ENCODE assay signal across 35 cellular contexts in the genomic region with DNA sequence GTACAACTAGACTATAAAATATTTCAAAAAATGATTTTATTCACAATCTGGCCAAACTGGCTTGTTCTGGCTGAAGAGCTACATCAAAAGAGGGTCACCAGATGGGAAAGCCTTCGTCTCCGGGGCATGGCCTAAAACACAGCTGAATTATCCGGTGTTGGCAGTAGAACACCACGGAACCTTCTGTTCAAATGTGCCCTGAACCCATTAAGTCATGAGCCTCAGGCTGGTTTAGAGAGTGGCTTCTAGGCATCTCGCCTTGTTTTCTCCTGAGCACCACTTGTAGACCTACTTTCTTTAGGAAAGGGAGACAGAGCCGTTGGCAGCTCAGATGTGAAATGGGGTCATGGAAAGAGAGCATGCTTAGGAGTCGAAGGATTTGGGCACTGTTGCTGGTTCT.
"Had no signal": no experiment of that assay in that cellular context is flagged by ENCODE, and none has a peak within 500 bp of the region (broad histone marks: within the 10 kb centered on the region; RNA-seq: fewer than 3 reads in every experiment).

No MANE protein-coding gene starts in this region.

- H3K9me3 ChIP-seq: adrenal gland, body of pancreas, breast epithelium had no signal

- H3K27ac Mint-ChIP-seq: activated B cell treated with CpG ODN at 0.5 μM for 24 hours; activated CD4-positive, alpha-beta memory T cell treated with anti-CD3 and anti-CD28 coated beads for 36 hours; activated CD4-positive, alpha-beta T cell treated with anti-CD3 and anti-CD28 coated beads, Interleukin-2, amount 10 ng/mL, durations not matched to agents 24 days and 14 days; activated CD8-positive, alpha-beta T cell treated with anti-CD3 and anti-CD28 coated beads for 36 hours; activated naive CD4-positive, alpha-beta T cell treated with anti-CD3 and anti-CD28 coated beads for 36 hours; activated naive CD4-positive, alpha-beta T cell treated with anti-CD3 and anti-CD28 coated beads, Interleukin-2, amount 50 U/mL, for 72 hours; activated naive CD8-positive, alpha-beta T cell treated with anti-CD3 and anti-CD28 coated beads for 36 hours; activated T-cell treated with anti-CD3 and anti-CD28 coated beads, Interleukin-2, amount 50 U/mL, for 72 hours; activated T-helper 1 cell treated with anti-CD3 and anti-CD28 coated beads, Interleukin-12 subunit alpha, Interleukin-12 subunit beta, Interleukin-2, Interleukin-4 antibody, amounts not matched to agents 30 ng/mL and 10 ng/mL and 1 ng/mL, durations not matched to agents 14 hours and 24 hours and 36 hours; activated T-helper 17 cell treated with anti-CD3 and anti-CD28 coated beads, Interleukin-2, amount 50 U/mL, for 72 hours; T-helper 1 cell treated with Interleukin-12 subunit alpha and Interleukin-12 subunit beta and Interleukin-4 antibody, amounts not matched to agents 30 μg/mL and 1 μg/mL, for 36 hours; T-helper 2 cell treated with Interferon-gamma antibody and Interleukin-4, amounts not matched to agents 5 μg/mL and 100 μg/mL, for 36 hours had no signal

- H3K4me3 Mint-ChIP-seq: activated B cell treated with CpG ODN at 0.5 μM for 24 hours; activated CD4-positive, alpha-beta memory T cell treated with anti-CD3 and anti-CD28 coated beads for 36 hours; activated CD4-positive, alpha-beta T cell treated with anti-CD3 and anti-CD28 coated beads, Interleukin-2, amount 10 ng/mL, durations not matched to agents 24 days and 14 days; activated CD8-positive, alpha-beta T cell treated with anti-CD3 and anti-CD28 coated beads for 36 hours; activated naive CD4-positive, alpha-beta T cell treated with anti-CD3 and anti-CD28 coated beads for 36 hours; activated naive CD8-positive, alpha-beta T cell treated with anti-CD3 and anti-CD28 coated beads for 36 hours; activated T-cell treated with anti-CD3 and anti-CD28 coated beads, Interleukin-2, amount 50 U/mL, for 4 hours; activated T-cell treated with anti-CD3 and anti-CD28 coated beads, Interleukin-2, amount 50 U/mL, for 72 hours; activated T-helper 1 cell treated with anti-CD3 and anti-CD28 coated beads, Interleukin-12 subunit alpha, Interleukin-12 subunit beta, Interleukin-2, Interleukin-4 antibody, amounts not matched to agents 30 ng/mL and 10 ng/mL and 1 ng/mL, durations not matched to agents 14 hours and 24 hours and 36 hours; activated T-helper 17 cell treated with anti-CD3 and anti-CD28 coated beads, Interleukin-2, amount 50 U/mL, for 72 hours; T-helper 1 cell treated with Interleukin-12 subunit alpha and Interleukin-12 subunit beta and Interleukin-4 antibody, amounts not matched to agents 30 μg/mL and 1 μg/mL, for 36 hours; T-helper 2 cell treated with Interferon-gamma antibody and Interleukin-4, amounts not matched to agents 5 μg/mL and 100 μg/mL, for 36 hours had no signal

- H3K4me1 Mint-ChIP-seq: activated B cell treated with CpG ODN at 0.5 μM for 24 hours; activated CD4-positive, alpha-beta T cell treated with anti-CD3 and anti-CD28 coated beads, Interleukin-2, amount 10 ng/mL, durations not matched to agents 24 days and 14 days; activated naive CD8-positive, alpha-beta T cell treated with anti-CD3 and anti-CD28 coated beads for 36 hours; activated T-helper 17 cell treated with anti-CD3 and anti-CD28 coated beads, Interleukin-2, amount 50 U/mL, for 72 hours had no signal

- H3K4me1 ChIP-seq: adrenal gland, body of pancreas, breast epithelium had no signal

- H3K4me3 ChIP-seq: adrenal gland, body of pancreas, breast epithelium had no signal

- H3K36me3 Mint-ChIP-seq: activated CD4-positive, alpha-beta memory T cell treated with anti-CD3 and anti-CD28 coated beads for 36 hours; activated naive CD4-positive, alpha-beta T cell treated with anti-CD3 and anti-CD28 coated beads, Interleukin-2, amount 50 U/mL, for 72 hours; activated naive CD8-positive, alpha-beta T cell treated with anti-CD3 and anti-CD28 coated beads for 36 hours had no signal

- ATAC-seq: activated CD8-positive, alpha-beta T cell treated with anti-CD3 and anti-CD28 coated beads for 36 hours; activated naive CD4-positive, alpha-beta T cell treated with anti-CD3 and anti-CD28 coated beads, Interleukin-2, amount 50 U/mL, for 72 hours; activated T-cell treated with anti-CD3 and anti-CD28 coated beads, Interleukin-2, amount 50 U/mL, for 4 hours; activated T-cell treated with anti-CD3 and anti-CD28 coated beads, Interleukin-2, amount 50 U/mL, for 72 hours; activated T-helper 17 cell treated with anti-CD3 and anti-CD28 coated beads, Interleukin-2, amount 50 U/mL, for 72 hours; body of pancreas had no signal

- H3K27me3 ChIP-seq: adrenal gland, body of pancreas, brain microvascular endothelial cell, breast epithelium had no signal

- H3K9me3 Mint-ChIP-seq: activated B cell treated with CpG ODN at 0.5 μM for 24 hours; activated CD4-positive, alpha-beta memory T cell treated with anti-CD3 and anti-CD28 coated beads for 36 hours; activated CD4-positive, alpha-beta T cell treated with anti-CD3 and anti-CD28 coated beads, Interleukin-2, amount 10 ng/mL, durations not matched to agents 24 days and 14 days; activated CD8-positive, alpha-beta T cell treated with anti-CD3 and anti-CD28 coated beads for 36 hours; activated naive CD4-positive, alpha-beta T cell treated with anti-CD3 and anti-CD28 coated beads for 36 hours; activated naive CD8-positive, alpha-beta T cell treated with anti-CD3 and anti-CD28 coated beads for 36 hours; activated T-cell treated with anti-CD3 and anti-CD28 coated beads, Interleukin-2, amount 50 U/mL, for 4 hours; activated T-helper 17 cell treated with anti-CD3 and anti-CD28 coated beads, Interleukin-2, amount 50 U/mL, for 72 hours; T-helper 1 cell treated with Interleukin-12 subunit alpha and Interleukin-12 subunit beta and Interleukin-4 antibody, amounts not matched to agents 30 μg/mL and 1 μg/mL, for 36 hours had no signal

- H3K36me3 ChIP-seq: adrenal gland, brain microvascular endothelial cell, breast epithelium had no signal

- DNase-seq: activated B cell treated with CpG ODN at 0.5 μM for 24 hours; activated CD4-positive, alpha-beta memory T cell treated with anti-CD3 and anti-CD28 coated beads for 36 hours; activated CD4-positive, alpha-beta T cell treated with anti-CD3 and anti-CD28 coated beads for 4 hours; activated CD4-positive, alpha-beta T cell treated with anti-CD3 and anti-CD28 coated beads, Interleukin-2, amount 10 ng/mL, durations not matched to agents 24 days and 14 days; activated CD4-positive, alpha-beta T cell treated with anti-CD3 and anti-CD28 coated beads, Interleukin-2, amount 50 U/mL, for 1 hour; activated CD4-positive, alpha-beta T cell treated with anti-CD3 and anti-CD28 coated beads, Interleukin-2, amount 50 U/mL, for 4 hours; activated CD4-positive, CD25-positive, alpha-beta regulatory T cell treated with anti-CD3 and anti-CD28 coated beads, Interleukin-2, amount 50 U/mL, for 72 hours; activated CD8-positive, alpha-beta memory T cell treated with anti-CD3 and anti-CD28 coated beads, Interleukin-2, amount 50 U/mL, for 4 hours; activated CD8-positive, alpha-beta T cell treated with anti-CD3 and anti-CD28 coated beads for 36 hours; activated effector memory CD4-positive, alpha-beta T cell treated with anti-CD3 and anti-CD28 coated beads, Interleukin-2, amount 50 U/mL, for 16 hours; activated gamma-delta T cell treated with Interleukin-2 at 50 U/mL for 16 hours; activated naive CD4-positive, alpha-beta T cell; activated naive CD4-positive, alpha-beta T cell treated with anti-CD3 and anti-CD28 coated beads for 36 hours; activated naive CD4-positive, alpha-beta T cell treated with anti-CD3 and anti-CD28 coated beads, Interleukin-2, amount 50 U/mL, for 16 hours; activated naive CD8-positive, alpha-beta T cell treated with anti-CD3 and anti-CD28 coated beads for 36 hours; activated T-cell treated with anti-CD3 and anti-CD28 coated beads for 4 hours; activated T-cell treated with anti-CD3 and anti-CD28 coated beads, Interleukin-2, amount 50 U/mL, for 1 hour; activated T-cell treated with anti-CD3 and anti-CD28 coated beads, Interleukin-2, amount 50 U/mL, for 4 hours; activated T-cell treated with anti-CD3 and anti-CD28 coated beads, Interleukin-2, amount 50 U/mL, for 72 hours; adrenal gland; amniotic stem cell; aorta; body of pancreas; brain microvascular endothelial cell; central memory CD4-positive, alpha-beta T cell; T-helper 1 cell; T-helper 2 cell; T-helper 9 cell had no signal

- H3K27ac ChIP-seq: adrenal gland, body of pancreas, brain microvascular endothelial cell, breast epithelium, VCaP had no signal

- H3K27me3 Mint-ChIP-seq: activated B cell treated with CpG ODN at 0.5 μM for 24 hours; activated CD4-positive, alpha-beta memory T cell treated with anti-CD3 and anti-CD28 coated beads for 36 hours; activated CD4-positive, alpha-beta T cell treated with anti-CD3 and anti-CD28 coated beads, Interleukin-2, amount 10 ng/mL, durations not matched to agents 24 days and 14 days; activated CD8-positive, alpha-beta T cell treated with anti-CD3 and anti-CD28 coated beads for 36 hours; activated naive CD8-positive, alpha-beta T cell treated with anti-CD3 and anti-CD28 coated beads for 36 hours had no signal
